ENCODE assay signal across 8 cellular contexts in genomic region chr15:47194718-47195117, GRCh38.
A peak's percentile ranks its signal among the peaks of the same experiment; 100 is the strongest.
DNase-seq lines count a peak whose midpoint lies in the region; ATAC-seq and TF ChIP-seq lines count a peak whose summit lies in the region.

No MANE protein-coding gene starts in this region.

- H3K27ac Mint-ChIP-seq in brain = peak overlapping the region in 1 of 5 experiments; percentile 27

- peaks cover 37% of the 10 kb centered on the region for H3K4me1 Mint-ChIP-seq in brain

- H3K36me3 Mint-ChIP-seq in brain = no peaks in the 10 kb centered on the region

- TF ChIP-seq CTCF in brain (conservative IDR thresholded peaks at IDR 0.05) = peak; percentile 65 to 66

- no peaks in the 10 kb centered on the region for H3K9me3 Mint-ChIP-seq in brain

- H3K27me3 Mint-ChIP-seq in brain = peaks cover 4% of the 10 kb centered on the region

- H3K4me3 Mint-ChIP-seq in brain = no peak overlapping the region

- DNase-seq in EH (ENCODE audit: low read depth) (peak; percentile 23), NAMALWA (ENCODE audit: low spot score) (peak; percentile 30), lung microvascular endothelial cell (ENCODE audit: low read depth in 2 of 2) (peak; percentile 29 to 33)
- no peak for DNase-seq in stimulated activated CD4-positive, alpha-beta T cell treated with anti-CD3 and anti-CD28 coated beads, Interleukin-4, amount 100 ng/mL, for 1 hour
- no peak for DNase-seq in stimulated activated naive CD4-positive, alpha-beta T cell treated with Interleukin-2 at 50 U/mL for 16 hours (lab: John Stamatoyannopoulos, UW)

- ATAC-seq in HG02884 (IDR thresholded peaks at IDR 0.05; ENCODE audit: unreplicated experiment) (no peak), GM18502 (IDR thresholded peaks at IDR 0.05; ENCODE audit: poor library complexity, unreplicated experiment) (no peak)

Comparison
In these comparisons a context has a peak if more than half of its experiments do, and no peak if none do; other contexts are left out.
1. DNase-seq: peak in EH (single experiment), NAMALWA (single experiment) and lung microvascular endothelial cell (2 of 2); none in stimulated activated CD4-positive, alpha-beta T cell treated with anti-CD3 and anti-CD28 coated beads, Interleukin-4, amount 100 ng/mL, for 1 hour (single experiment) and stimulated activated naive CD4-positive, alpha-beta T cell treated with Interleukin-2 at 50 U/mL for 16 hours (single experiment).